In genomic region chr9:78114581-78114980, GRCh38 we compare ENCODE assay signal across 1 cellular context.
TF ChIP-seq lines count a peak whose summit lies in the region.

No MANE protein-coding gene starts in this region.

TF ChIP-seq in K562, 482 proteins besides CTCF, POLR2A, EP300 and RAD21 (continued from another document):
- no peak for TF ChIP-seq NFXL1 (CRISPR knock-in tag; IDR thresholded peaks at IDR 0.05)
- no peak for TF ChIP-seq PYGO2 (tag; IDR thresholded peaks at IDR 0.05)
- TF ChIP-seq ZNF124 (CRISPR knock-in tag; IDR thresholded peaks at IDR 0.05), result no peak
- TF ChIP-seq RHOXF2B (CRISPR knock-in tag; conservative IDR thresholded peaks at IDR 0.05), result no peak
- TF ChIP-seq ZNF280B (CRISPR knock-in tag; IDR thresholded peaks at IDR 0.05), result no peak
- TF ChIP-seq SREBF1 (IDR thresholded peaks at IDR 0.05; ENCODE audit: borderline replicate concordance, low read depth, low read length), result no peak
- TF ChIP-seq FOXM1 (IDR thresholded peaks at IDR 0.05; ENCODE audit: low read depth), result no peak
- no peak for TF ChIP-seq FOXM1 (CRISPR knock-in tag; IDR thresholded peaks at IDR 0.05; ENCODE audit: low read depth)
- no peak for TF ChIP-seq PHF20 (IDR thresholded peaks at IDR 0.05; ENCODE audit: partially characterized antibody)
- TF ChIP-seq ZC3H4 (CRISPR knock-in tag; IDR thresholded peaks at IDR 0.05; ENCODE audit: borderline replicate concordance), result no peak
- TF ChIP-seq, protein P1, sequence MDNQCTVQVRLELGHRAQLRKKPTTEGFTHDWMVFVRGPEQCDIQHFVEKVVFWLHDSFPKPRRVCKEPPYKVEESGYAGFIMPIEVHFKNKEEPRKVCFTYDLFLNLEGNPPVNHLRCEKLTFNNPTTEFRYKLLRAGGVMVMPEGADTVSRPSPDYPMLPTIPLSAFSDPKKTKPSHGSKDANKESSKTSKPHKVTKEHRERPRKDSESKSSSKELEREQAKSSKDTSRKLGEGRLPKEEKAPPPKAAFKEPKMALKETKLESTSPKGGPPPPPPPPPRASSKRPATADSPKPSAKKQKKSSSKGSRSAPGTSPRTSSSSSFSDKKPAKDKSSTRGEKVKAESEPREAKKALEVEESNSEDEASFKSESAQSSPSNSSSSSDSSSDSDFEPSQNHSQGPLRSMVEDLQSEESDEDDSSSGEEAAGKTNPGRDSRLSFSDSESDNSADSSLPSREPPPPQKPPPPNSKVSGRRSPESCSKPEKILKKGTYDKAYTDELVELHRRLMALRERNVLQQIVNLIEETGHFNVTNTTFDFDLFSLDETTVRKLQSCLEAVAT (IDR thresholded peaks at IDR 0.05), result no peak
